ENCODE assay signal across 9 cellular contexts in the genomic region with DNA sequence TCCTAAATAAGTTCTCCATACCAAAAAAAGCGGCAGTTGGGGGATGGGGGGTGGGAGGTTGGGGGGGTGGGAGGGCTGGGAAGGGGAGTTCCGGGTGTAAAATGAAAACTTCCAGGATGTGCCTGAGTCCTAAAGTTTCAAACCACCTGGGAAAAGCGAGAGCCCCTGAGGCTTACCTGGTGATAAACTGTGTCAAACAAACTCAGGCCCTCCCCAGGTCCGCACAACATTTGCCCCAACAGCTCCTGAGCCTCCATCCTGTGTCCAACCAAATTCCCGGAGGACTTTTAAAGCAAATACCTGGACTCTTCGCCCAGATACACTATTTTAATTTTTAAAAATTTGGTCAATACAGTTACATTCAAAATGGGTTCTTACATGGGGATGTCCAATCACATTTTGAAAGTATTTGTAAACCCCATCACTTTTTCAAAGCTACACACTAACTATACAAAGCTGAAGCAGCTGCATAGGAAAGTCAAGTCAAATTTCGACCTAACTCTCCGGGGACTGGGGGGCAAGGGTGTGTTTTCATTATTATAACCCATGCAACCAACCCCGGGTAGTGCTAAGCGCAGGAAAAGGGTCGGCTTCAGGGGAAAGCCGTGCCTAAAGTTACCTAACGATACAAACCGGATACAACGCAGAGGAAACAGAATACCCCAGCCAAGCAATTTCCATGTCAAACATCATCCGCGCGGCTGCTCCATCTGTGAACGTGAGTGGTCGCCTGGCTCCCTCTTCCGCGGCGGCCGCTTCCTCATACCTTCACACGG. TPM values are rescaled to one million over a fixed set of nuclear protein-coding genes. Genes with fewer than 3 reads are reported as not detected.
DNase-seq lines count a peak whose midpoint lies in the region; ATAC-seq, FAIRE-seq and TF ChIP-seq lines count a peak whose summit lies in the region.
"Had no signal": no experiment of that assay in that cellular context is flagged by ENCODE, and none has a peak within 500 bp of the region (broad histone marks: within the 10 kb centered on the region; RNA-seq: fewer than 3 reads in every experiment).

No MANE protein-coding gene starts in this region.

- peaks cover 94% of the 10 kb centered on the region for H3K27me3 ChIP-seq in HL-60 (ENCODE audit: insufficient read depth, poor library complexity, severe bottlenecking)
- H3K27me3 ChIP-seq in astrocyte (ENCODE audit: insufficient read depth, low read length): peaks cover 98% of the 10 kb centered on the region
- peaks cover 99% of the 10 kb centered on the region for H3K27me3 ChIP-seq in neural cell (ENCODE audit: insufficient read depth, low read depth, low read length)
- peaks cover 97% of the 10 kb centered on the region for H3K27me3 ChIP-seq in GM23248 (replicated peaks; ENCODE audit: insufficient read depth)

- DNase-seq in Calu3: no peak
- no peak for DNase-seq in HL-60 (ENCODE audit: low read depth in 1 of 2, low spot score in 1 of 2)
- DNase-seq in astrocyte (ENCODE audit: low read depth): no peak
- no peak for DNase-seq in OCI-M2 (lab: John Stamatoyannopoulos, UW; ENCODE audit: unreplicated experiment)
- no peak for DNase-seq in GM23248
- DNase-seq: occipital lobe had no signal

- H3K9me3 Mint-ChIP-seq in Calu3 (ENCODE audit: low read depth, unreplicated experiment): no peaks in the 10 kb centered on the region
- peaks cover 8% of the 10 kb centered on the region for H3K9me3 Mint-ChIP-seq in astrocyte (ENCODE audit: unreplicated experiment)
- H3K9me3 Mint-ChIP-seq: dendritic cell treated with granulocyte-macrophage colony-stimulating factor and Interleukin-4, amounts not matched to agents 40 ng/mL and 50 ng/mL, for 4 days had no signal

- no peaks in the 10 kb centered on the region for H3K9me3 ChIP-seq in astrocyte (ENCODE audit: insufficient read depth, low read depth, low read length)
- no peaks in the 10 kb centered on the region for H3K9me3 ChIP-seq in neural cell (ENCODE audit: low read length)
- H3K9me3 ChIP-seq in GM23248 (ENCODE audit: low read depth): no peaks in the 10 kb centered on the region

- in situ Hi-C loops in GM23248 (cut with MboI): no loop called here

- H3K9ac ChIP-seq in astrocyte (ENCODE audit: low read length) (no peak overlapping the region), neural cell (ENCODE audit: low read length) (no peak overlapping the region), GM23248 (no peak overlapping the region)

- 27 to 28% methylated on average over 23 to 25 of the region's 25 CpGs for WGBS in GM23248 (ENCODE audit: low coverage in 1 of 2, low lambda C conversion rate in 2 of 2, missing lambda C conversion rate in 2 of 2), 2 experiments

- ATAC-seq in GM19395 (IDR thresholded peaks at IDR 0.05; ENCODE audit: unreplicated experiment): no peak

- H3K4me1 Mint-ChIP-seq in Calu3 (ENCODE audit: low read depth, unreplicated experiment) (peaks cover 42% of the 10 kb centered on the region), astrocyte (ENCODE audit: low read depth, unreplicated experiment) (peaks cover 12% of the 10 kb centered on the region)

- BruUV-seq in Calu3 (replicated peaks; lab: Mats Ljungman, UMichigan): TSS peak; percentile 35

- H3K9me2 ChIP-seq in neural cell (ENCODE audit: insufficient read depth, low read length): no peaks in the 10 kb centered on the region
- H3K9me2 ChIP-seq in GM23248 (ENCODE audit: insufficient read depth): no peaks in the 10 kb centered on the region

- peaks cover 27% of the 10 kb centered on the region for H3K36me3 Mint-ChIP-seq in Calu3 (ENCODE audit: insufficient read depth, unreplicated experiment)
- H3K36me3 Mint-ChIP-seq in astrocyte (ENCODE audit: low read depth, unreplicated experiment): no peaks in the 10 kb centered on the region

- no peak for TF ChIP-seq RAD21 in neural cell (conservative IDR thresholded peaks at IDR 0.05)

- no peak overlapping the region for H3K27ac ChIP-seq in HL-60 (replicated peaks)
- no peak overlapping the region for H3K27ac ChIP-seq in astrocyte (ENCODE audit: low read depth, low read length)
- H3K27ac ChIP-seq in neural cell (ENCODE audit: low read length): no peak overlapping the region
- no peak overlapping the region for H3K27ac ChIP-seq in GM23248

- CTCF ChIA-PET in Calu3 (lab: Charles Lee): interaction anchor here (0.6 to 1.2 kb wide), 2 partner anchors 10 to 12 kb away, joined by 3 to 4 read pairs; no protein-coding TSS in a partner anchor

- H3K4me2 ChIP-seq in astrocyte (ENCODE audit: low read length): peak overlapping the region; percentile 82
- no peak overlapping the region for H3K4me2 ChIP-seq in neural cell (ENCODE audit: low read length)
- no peak overlapping the region for H3K4me2 ChIP-seq in GM23248 (ENCODE audit: unreplicated experiment)

- H3K4me3 Mint-ChIP-seq in Calu3 (ENCODE audit: low read depth, unreplicated experiment): peak overlapping the region; percentile 38
- H3K4me3 Mint-ChIP-seq in astrocyte (ENCODE audit: unreplicated experiment): peak overlapping the region; percentile 76

- intact Hi-C loops in Calu3 (cut with micrococcal nuclease; ENCODE audit: unreplicated experiment): no loop called here

- TF ChIP-seq CTCF in Calu3 (IDR thresholded peaks at IDR 0.05; ENCODE audit: unreplicated experiment) (no peak), HL-60 (IDR thresholded peaks at IDR 0.05; ENCODE audit: insufficient read depth, low read length) (no peak), astrocyte (IDR thresholded peaks at IDR 0.05; ENCODE audit: insufficient read depth, low read depth, low read length) (no peak), neural cell (IDR thresholded peaks at IDR 0.05; ENCODE audit: poor library complexity, severe bottlenecking) (no peak)

- H3K36me3 ChIP-seq in astrocyte (ENCODE audit: insufficient read depth, low read length) (no peaks in the 10 kb centered on the region), neural cell (ENCODE audit: insufficient read depth, low read length) (no peaks in the 10 kb centered on the region), GM23248 (ENCODE audit: low read depth) (no peaks in the 10 kb centered on the region)

- no peak for TF ChIP-seq EP300 in neural cell (conservative IDR thresholded peaks at IDR 0.05; ENCODE audit: poor library complexity, severe bottlenecking)

- peaks cover 76% of the 10 kb centered on the region for H3K27me3 Mint-ChIP-seq in Calu3 (ENCODE audit: unreplicated experiment)
- H3K27me3 Mint-ChIP-seq in astrocyte (ENCODE audit: low read depth, unreplicated experiment): peaks cover 64% of the 10 kb centered on the region

- no peak for FAIRE-seq in astrocyte (lab: Jason Lieb, UNC)

- no peak overlapping the region for H3K27ac Mint-ChIP-seq in Calu3 (ENCODE audit: unreplicated experiment)
- no peak overlapping the region for H3K27ac Mint-ChIP-seq in astrocyte (ENCODE audit: unreplicated experiment)
- H3K27ac Mint-ChIP-seq: dendritic cell treated with granulocyte-macrophage colony-stimulating factor and Interleukin-4, amounts not matched to agents 40 ng/mL and 50 ng/mL, for 4 days had no signal

- H3K79me2 ChIP-seq in astrocyte (ENCODE audit: insufficient read depth, low read length): no peaks in the 10 kb centered on the region
- no peaks in the 10 kb centered on the region for H3K79me2 ChIP-seq in neural cell (replicated peaks; ENCODE audit: insufficient read depth, low read length)
- no peaks in the 10 kb centered on the region for H3K79me2 ChIP-seq in GM23248 (ENCODE audit: insufficient read depth)

- H3K4me3 ChIP-seq in HL-60 (replicated peaks; ENCODE audit: insufficient read depth, low read length): 0 out of 2 replicates have a peak overlapping the region, but pooled peaks have one; percentile 2
- H3K4me3 ChIP-seq in astrocyte (ENCODE audit: insufficient read depth, low read depth, low read length): no peak overlapping the region
- peak overlapping the region; percentile 66 for H3K4me3 ChIP-seq in neural cell (ENCODE audit: low read length)
- H3K4me3 ChIP-seq in GM23248: no peak overlapping the region

- H3K4me1 ChIP-seq in astrocyte (ENCODE audit: insufficient read depth, low read length) (peaks cover 23% of the 10 kb centered on the region), GM23248 (ENCODE audit: insufficient read depth) (no peaks in the 10 kb centered on the region)

- H3F3A ChIP-seq in neural cell (ENCODE audit: insufficient read depth, low read length, poor library complexity, severe bottlenecking) (no peaks in the 10 kb centered on the region), GM23248 (ENCODE audit: insufficient read depth) (no peaks in the 10 kb centered on the region)

- H2AFZ ChIP-seq in astrocyte (ENCODE audit: low read depth, low read length) (no peak overlapping the region), neural cell (ENCODE audit: low read depth, low read length) (no peak overlapping the region), GM23248 (no peak overlapping the region)

- H4K20me1 ChIP-seq in astrocyte (ENCODE audit: insufficient read depth, low read length): no peaks in the 10 kb centered on the region
- H4K20me1 ChIP-seq in neural cell (ENCODE audit: insufficient read depth): no peaks in the 10 kb centered on the region
- H4K20me1 ChIP-seq in GM23248 (ENCODE audit: insufficient read depth): no peaks in the 10 kb centered on the region

TF ChIP-seq in neural cell, 6 proteins besides CTCF, POLR2A, EP300 and RAD21:
- TF ChIP-seq TAF1 (IDR thresholded peaks at IDR 0.05; ENCODE audit: low read depth): no peak
- TF ChIP-seq POLR2AphosphoS5 (IDR thresholded peaks at IDR 0.05): peak; percentile 19
- peak; percentile 71 for TF ChIP-seq EZH2 (IDR thresholded peaks at IDR 0.05; ENCODE audit: borderline replicate concordance, insufficient read depth, low read length, poor library complexity, severe bottlenecking)

RNA-seq across cellular contexts. Expression of a gene that starts 0.7 kb away (rescaled TPM):
- not detected in 2 replicates for total RNA-seq in Calu3 (2022)
- 0.96 and 1.3 TPM in 2 replicates for total RNA-seq in astrocyte
- not detected in 2 replicates for polyA plus RNA-seq in neural cell
- polyA minus RNA-seq in neural cell: not detected in 2 replicates
- total RNA-seq in GM23248 (2014; rRNA removed; shearing (Covaris generic)): not detected in 2 replicates
- not detected in 2 replicates for polyA plus RNA-seq in GM23248 (2016; fragmentation: Nextera tagmentation; extraction: Ambion mirVana)
- total RNA-seq: occipital lobe had no signal

Comparison
In these comparisons a context has a peak if more than half of its experiments do, and no peak if none do; other contexts are left out.
1. H3K4me3 ChIP-seq: peak in HL-60 (single experiment) and neural cell (single experiment); none in astrocyte (single experiment) and GM23248 (single experiment).